20 cellular contexts compared by ENCODE assay signal in genomic region chr6:77010931-77011542, GRCh38.
A peak's percentile ranks its signal among the peaks of the same experiment; 100 is the strongest.
DNase-seq lines count a peak whose midpoint lies in the region; ATAC-seq and TF ChIP-seq lines count a peak whose summit lies in the region.
"Had no signal": no experiment of that assay in that cellular context is flagged by ENCODE, and none has a peak within 500 bp of the region (broad histone marks: within the 10 kb centered on the region; RNA-seq: fewer than 3 reads in every experiment).

No MANE protein-coding gene starts in this region.

- H3K9me3 ChIP-seq in osteoblast (ENCODE audit: low read depth, low read length) (peaks cover 4% of the 10 kb centered on the region), aorta (ENCODE audit: control insufficient read depth, low read length) (no peaks in the 10 kb centered on the region)
- H3K9me3 ChIP-seq: A549 had no signal

- peak; percentile 56 for DNase-seq in activated effector memory CD4-positive, alpha-beta T cell treated with anti-CD3 and anti-CD28 coated beads, Interleukin-2, amount 50 U/mL, for 16 hours
- no peak for DNase-seq in activated effector memory CD4-positive, alpha-beta T cell treated with Interleukin-2 at 50 U/mL for 16 hours
- DNase-seq in chondrocyte (ENCODE audit: low spot score) (peak; percentile 75), osteoblast (ENCODE audit: insufficient read length, low spot score, missing footprints) (peak; percentile 49), aorta (peak in 1 of 2 donors; percentile 59), OCI-M1 (lab: John Stamatoyannopoulos, UW) (no peak), GM20000 (ENCODE audit: low spot score) (no peak)
- DNase-seq: AML-193; CD4-positive, alpha-beta memory T cell; DMS153; DMS79; GDM1; GOT3; H7; HFFc6 had no signal

- H3K27ac ChIP-seq in osteoblast (ENCODE audit: low read depth, low read length) (no peak overlapping the region), aorta (ENCODE audit: low read depth in 1 of 2, low read length in 2 of 2) (no peak overlapping the region)
- H3K27ac ChIP-seq: 22Rv1, A549, HL-60 had no signal

- H2AFZ ChIP-seq in osteoblast (ENCODE audit: low read length): no peak overlapping the region

- no peak overlapping the region for H3K27ac Mint-ChIP-seq in chondrocyte (ENCODE audit: unreplicated experiment)
- H3K27ac Mint-ChIP-seq: CD4-positive, alpha-beta memory T cell; HFFc6 had no signal

- intact Hi-C loops in aorta (cut with DNase I): no loop called here

- no peaks in the 10 kb centered on the region for H3K27me3 ChIP-seq in osteoblast (ENCODE audit: insufficient read depth, low read length)
- H3K27me3 ChIP-seq in aorta (ENCODE audit: control insufficient read depth in 1 of 2, insufficient read depth in 2 of 2, low read length in 1 of 2): no peaks in the 10 kb centered on the region

- H3K36me3 Mint-ChIP-seq in chondrocyte (ENCODE audit: low read depth): no peaks in the 10 kb centered on the region
- H3K36me3 Mint-ChIP-seq: CD14-positive monocyte; CD4-positive, alpha-beta memory T cell had no signal

- TF ChIP-seq CTCF in chondrocyte (IDR thresholded peaks at IDR 0.05): no peak
- no peak for TF ChIP-seq CTCF in osteoblast (IDR thresholded peaks at IDR 0.05; ENCODE audit: extremely low read depth, low read depth, low read length)
- no peak for TF ChIP-seq CTCF in GM20000 (IDR thresholded peaks at IDR 0.05; ENCODE audit: extremely low read depth, missing control alignments)

- H3K4me1 Mint-ChIP-seq in chondrocyte (ENCODE audit: low read depth): peaks cover 12% of the 10 kb centered on the region
- H3K4me1 Mint-ChIP-seq: CD14-positive monocyte; CD4-positive, alpha-beta memory T cell had no signal

- H3K27me3 Mint-ChIP-seq in chondrocyte (ENCODE audit: low read depth): no peaks in the 10 kb centered on the region
- H3K27me3 Mint-ChIP-seq: CD4-positive, alpha-beta memory T cell had no signal

- H3K4me3 Mint-ChIP-seq in chondrocyte (ENCODE audit: unreplicated experiment): no peak overlapping the region
- H3K4me3 Mint-ChIP-seq: CD14-positive monocyte; CD4-positive, alpha-beta memory T cell; HFFc6 had no signal

- WGBS in aorta, 2 donors: 95 to 98% methylated on average over 17 of the region's 17 CpGs

- H4K20me1 ChIP-seq in osteoblast (ENCODE audit: insufficient read depth, low read length): no peaks in the 10 kb centered on the region

- H3K36me3 ChIP-seq in osteoblast (ENCODE audit: insufficient read depth, low read length): no peaks in the 10 kb centered on the region
- no peaks in the 10 kb centered on the region for H3K36me3 ChIP-seq in aorta (ENCODE audit: control insufficient read depth in 1 of 2, insufficient read depth in 2 of 2, low read length in 1 of 2)

- H3K4me1 ChIP-seq in osteoblast (ENCODE audit: insufficient read depth, low read length) (no peaks in the 10 kb centered on the region), aorta (ENCODE audit: control insufficient read depth in 1 of 2, insufficient read depth in 2 of 2, low read length in 2 of 2) (no peaks in the 10 kb centered on the region)
- H3K4me1 ChIP-seq: A549 had no signal

- H3K9me3 Mint-ChIP-seq in chondrocyte (ENCODE audit: low read depth): peaks cover 8% of the 10 kb centered on the region
- H3K9me3 Mint-ChIP-seq: HFFc6 had no signal

- H3K79me2 ChIP-seq in osteoblast (ENCODE audit: insufficient read depth, low read length): no peaks in the 10 kb centered on the region

- peak; percentile 29 for ATAC-seq in aorta (ENCODE audit: low FRiP score)
- ATAC-seq: A549, HCT116 had no signal

- no peak overlapping the region for H3K4me2 ChIP-seq in osteoblast (ENCODE audit: insufficient read depth, low read length)
- H3K4me2 ChIP-seq: A549 had no signal

- H3K4me3 ChIP-seq in osteoblast (ENCODE audit: insufficient read depth, low read length) (no peak overlapping the region), aorta (ENCODE audit: low read length in 2 of 2) (no peak overlapping the region)
- H3K4me3 ChIP-seq: A549 had no signal

Comparison
In these comparisons a context has a peak if more than half of its experiments do, and no peak if none do; other contexts are left out.
1. DNase-seq: peak in activated effector memory CD4-positive, alpha-beta T cell treated with anti-CD3 and anti-CD28 coated beads, Interleukin-2, amount 50 U/mL, for 16 hours (single experiment), chondrocyte (single experiment) and osteoblast (single experiment); none in activated effector memory CD4-positive, alpha-beta T cell treated with Interleukin-2 at 50 U/mL for 16 hours (single experiment), OCI-M1 (single experiment) and GM20000 (single experiment).